In genomic region chr17:82696916-82697807, GRCh38 we compare ENCODE assay signal across 6 cellular contexts. TPM values are rescaled to one million over a fixed set of nuclear protein-coding genes. Genes with fewer than 3 reads are reported as not detected.
DNase-seq lines count a peak whose midpoint lies in the region; ATAC-seq, FAIRE-seq and TF ChIP-seq lines count a peak whose summit lies in the region.

No MANE protein-coding gene starts in this region.

- TF ChIP-seq RAD21 in K562 (CRISPR knock-in tag; conservative IDR thresholded peaks at IDR 0.05 in 1 of 2, IDR thresholded peaks at IDR 0.05 in 1 of 2) = no peak

- BruUV-seq in K562 (replicated peaks; lab: Mats Ljungman, UMichigan) = no TSS peak

- H3K4me3 Mint-ChIP-seq in nephron progenitor cell = peak overlapping the region; percentile 72

- peak; percentile 53 for DNase-seq in GM23248
- DNase-seq in K562 (ENCODE audit: extremely low read depth in 1 of 4, low spot score in 3 of 4) = no peak
- peak; percentile 40 for DNase-seq in nephron progenitor cell
- no peak for DNase-seq in DMS79 (lab: John Stamatoyannopoulos, UW)
- no peak for DNase-seq in COLO668 (lab: John Stamatoyannopoulos, UW; ENCODE audit: unreplicated experiment)

- intact Hi-C loops in K562 (cut with micrococcal nuclease) = no loop called here

- H3K9me3 ChIP-seq in GM23248 (ENCODE audit: low read depth) = no peaks in the 10 kb centered on the region
- peaks cover 8% of the 10 kb centered on the region for H3K9me3 ChIP-seq in K562 (replicated peaks; ENCODE audit: control insufficient read depth, insufficient read depth, low read depth, low read length)

- H3K79me2 ChIP-seq in GM23248 (ENCODE audit: insufficient read depth) (peaks cover 20% of the 10 kb centered on the region; the same call in 1 of the 2 replicates), K562 (ENCODE audit: control insufficient read depth, insufficient read depth, low read length) (no peaks in the 10 kb centered on the region)

- FAIRE-seq in K562 (lab: Jason Lieb, UNC) = no peak

- in situ Hi-C loops in GM23248 (cut with MboI) (no loop called here), K562 (cut with MboI) (no loop called here)

- no peaks in the 10 kb centered on the region for H4K20me1 ChIP-seq in GM23248 (ENCODE audit: insufficient read depth)
- H4K20me1 ChIP-seq in K562 (replicated peaks; ENCODE audit: control insufficient read depth, insufficient read depth, low read length) = 0 out of 2 replicates have a peak, but pooled peaks cover 2% of the 10 kb centered on the region

- H3K36me3 ChIP-seq in GM23248 (ENCODE audit: low read depth) (no peaks in the 10 kb centered on the region), K562 (ENCODE audit: control insufficient read depth, insufficient read depth, low read length) (no peaks in the 10 kb centered on the region)

- no peaks in the 10 kb centered on the region for H3K9me2 ChIP-seq in GM23248 (ENCODE audit: insufficient read depth)

- peaks cover 39% of the 10 kb centered on the region for H3K9me3 Mint-ChIP-seq in nephron progenitor cell

- TF ChIP-seq POLR2A in K562 (conservative IDR thresholded peaks at IDR 0.05) = no peak

- TF ChIP-seq CTCF in K562 (IDR thresholded peaks at IDR 0.05 in 2 of 3, conservative IDR thresholded peaks at IDR 0.05 in 1 of 3; ENCODE audit: insufficient read depth in 2 of 3, low read depth in 1 of 3, low read length in 3 of 3) (no peak), nephron progenitor cell (IDR thresholded peaks at IDR 0.05) (no peak)

- peaks cover 70% of the 10 kb centered on the region for H3K27me3 Mint-ChIP-seq in nephron progenitor cell (ENCODE audit: low read depth, poor library complexity)

- H3K4me1 Mint-ChIP-seq in nephron progenitor cell = peaks cover 35% of the 10 kb centered on the region

- H3K4me2 ChIP-seq in GM23248 (ENCODE audit: unreplicated experiment) (peak overlapping the region; percentile 79), K562 (ENCODE audit: insufficient read depth, low read length) (no peak overlapping the region)

- H3K27me3 ChIP-seq in GM23248 (replicated peaks; ENCODE audit: insufficient read depth) (no peaks in the 10 kb centered on the region), K562 (ENCODE audit: control insufficient read depth in 2 of 2, insufficient read depth in 2 of 2, low read length in 2 of 2) (peaks cover 0 to 6% of the 10 kb centered on the region in 2 experiments; a peak in 2 of 5 replicates)

- H3F3A ChIP-seq in GM23248 (ENCODE audit: insufficient read depth) = no peaks in the 10 kb centered on the region

- no peaks in the 10 kb centered on the region for H3K9me1 ChIP-seq in K562 (ENCODE audit: control insufficient read depth, insufficient read depth, low read length)

- peaks cover 28% of the 10 kb centered on the region for H3K36me3 Mint-ChIP-seq in nephron progenitor cell (ENCODE audit: low read depth)

- ATAC-seq in K562 (no peak), esophagus mucosa (no peak)

- WGBS in GM23248 (ENCODE audit: low coverage in 1 of 2, low lambda C conversion rate in 2 of 2, missing lambda C conversion rate in 2 of 2), 2 experiments = 24 to 32% methylated on average over 33 to 47 of the region's 48 CpGs
- WGBS in K562 (ENCODE audit: insufficient coverage, low coverage, missing lambda C conversion rate) = 59% methylated on average over 35 of the region's 48 CpGs

- no peaks in the 10 kb centered on the region for H3K4me1 ChIP-seq in GM23248 (ENCODE audit: insufficient read depth)
- peaks cover 0 to 35% of the 10 kb centered on the region in 2 experiments; a peak in 3 of 5 replicates for H3K4me1 ChIP-seq in K562 (replicated peaks in 1 of 2; ENCODE audit: control insufficient read depth in 2 of 2, insufficient read depth in 2 of 2, low read length in 2 of 2)

- H3K27ac ChIP-seq in GM23248 (no peak overlapping the region), K562 (ENCODE audit: extremely low read depth, low read depth, low read length) (no peak overlapping the region)

- POLR2A ChIA-PET in K562 (lab: Yijun Ruan, JAX) = no interaction called here

- H3K9ac ChIP-seq in GM23248 = peak overlapping the region; percentile 69
- no peak overlapping the region; a peak in 1 of 4 replicates for H3K9ac ChIP-seq in K562 (ENCODE audit: insufficient read depth in 1 of 2, low read depth in 2 of 2, low read length in 2 of 2)

- TF ChIP-seq EP300 in K562 (IDR thresholded peaks at IDR 0.05; ENCODE audit: low read length) = no peak

- peak overlapping the region; percentile 72 for H3K4me3 ChIP-seq in GM23248
- no peak overlapping the region for H3K4me3 ChIP-seq in K562

- peak overlapping the region; percentile 60 for H2AFZ ChIP-seq in GM23248
- no peak overlapping the region for H2AFZ ChIP-seq in K562 (ENCODE audit: low read depth, low read length)

- H3K27ac Mint-ChIP-seq in nephron progenitor cell = no peak overlapping the region

- CTCF ChIA-PET in K562 (lab: Yijun Ruan, JAX; ENCODE audit: low intra/inter-chr PET ratio) = no interaction called here

RNA-seq across cellular contexts. Expression of gene RAB40B, which starts 1.3 kb away (rescaled TPM):
- total RNA-seq in GM23248 (2014; rRNA removed; shearing (Covaris generic)) = 11.4 and 23.7 TPM in 2 replicates
- polyA plus RNA-seq in GM23248 (2016; fragmentation: Nextera tagmentation; extraction: Ambion mirVana) (23.8 and 24.7 TPM in 2 replicates), K562 (2011; rRNA removed) (2.5 and 2.7 TPM in 2 replicates), K562 (2014; fragmentation: Illumina TruSeq; extraction: Trizol) (1.4 and 3.2 TPM in 2 replicates), K562 (2014; fragmentation: Nextera tagmentation; extraction: Ambion mirVana) (under 1 TPM; 0.13 to 0.38 TPM), K562 (2014; rRNA removed) (3.2 and 4.6 TPM in 2 replicates)
- 4.8 and 7.6 TPM in 2 replicates for total RNA-seq in K562 (2011; cell fraction: chromatin; rRNA removed; ENCODE audit: low replicate concordance)
- 3.3 and 3.8 TPM in 2 replicates for total RNA-seq in K562 (2011; cell fraction: nucleolus; rRNA removed)
- 1.7 and 5.0 TPM in 2 replicates for total RNA-seq in K562 (2011; cell fraction: nucleoplasm; rRNA removed)
- total RNA-seq in K562 (2014; rRNA removed) (2.0 and 6.2 TPM in 2 replicates), K562 (2014; rRNA removed; fragmentation: Illumina TruSeq; extraction: Trizol) (0.99 and 1.1 TPM in 2 replicates), K562 (2015; rRNA removed; fragmentation: Illumina TruSeq; extraction: Trizol) (0.64 and 1.2 TPM in 2 replicates), K562 (2021) (3.6 and 3.8 TPM in 2 replicates), esophagus mucosa (6.6 TPM)
- polyA plus RNA-seq in K562 (2011; cell fraction: cytosol; rRNA removed) = 4.3 and 9.2 TPM in 2 replicates
- 3.6 and 6.3 TPM in 2 replicates for polyA plus RNA-seq in K562 (2011; cell fraction: nucleus; rRNA removed)
- 3.7 and 4.9 TPM in 2 replicates for polyA plus RNA-seq in K562 (2012)
- 0.56 and 0.60 TPM in 2 replicates for polyA minus RNA-seq in K562 (2011; rRNA and poly(A)+ RNA removed)
- polyA minus RNA-seq in K562 (2011; cell fraction: cytosol; rRNA and poly(A)+ RNA removed) = 1.2 and 3.5 TPM in 2 replicates
- 1.9 and 2.1 TPM in 2 replicates for polyA minus RNA-seq in K562 (2011; cell fraction: nucleus; rRNA and poly(A)+ RNA removed)

RNA-seq across cellular contexts. Expression of gene FN3KRP, which starts 19.3 kb away (rescaled TPM):
- total RNA-seq in GM23248 (2014; rRNA removed; shearing (Covaris generic)) = 31.4 and 33.8 TPM in 2 replicates
- polyA plus RNA-seq in GM23248 (2016; fragmentation: Nextera tagmentation; extraction: Ambion mirVana) (45.2 and 46.3 TPM in 2 replicates), K562 (2011; rRNA removed) (21.7 and 25.8 TPM in 2 replicates), K562 (2014; fragmentation: Illumina TruSeq; extraction: Trizol) (31.0 and 34.7 TPM in 2 replicates), K562 (2014; fragmentation: Nextera tagmentation; extraction: Ambion mirVana) (1 to 10 TPM; 2.0 to 4.4 TPM), K562 (2014; rRNA removed) (26.1 and 29.1 TPM in 2 replicates)
- total RNA-seq in K562 (2011; cell fraction: chromatin; rRNA removed; ENCODE audit: low replicate concordance) = 33.2 and 69.9 TPM in 2 replicates
- 27.5 and 33.9 TPM in 2 replicates for total RNA-seq in K562 (2011; cell fraction: nucleolus; rRNA removed)
- 30.4 and 32.0 TPM in 2 replicates for total RNA-seq in K562 (2011; cell fraction: nucleoplasm; rRNA removed)
- total RNA-seq in K562 (2014; rRNA removed) (26.2 and 29.8 TPM in 2 replicates), K562 (2014; rRNA removed; fragmentation: Illumina TruSeq; extraction: Trizol) (18.0 and 21.1 TPM in 2 replicates), K562 (2015; rRNA removed; fragmentation: Illumina TruSeq; extraction: Trizol) (23.5 and 24.9 TPM in 2 replicates), K562 (2021) (28.1 and 32.1 TPM in 2 replicates), esophagus mucosa (18.2 TPM)
- polyA plus RNA-seq in K562 (2011; cell fraction: cytosol; rRNA removed) = 19.4 and 22.5 TPM in 2 replicates
- 25.5 and 28.4 TPM in 2 replicates for polyA plus RNA-seq in K562 (2011; cell fraction: nucleus; rRNA removed)
- polyA plus RNA-seq in K562 (2012) = 44.5 and 51.0 TPM in 2 replicates
- polyA minus RNA-seq in K562 (2011; rRNA and poly(A)+ RNA removed) = 10.9 and 11.3 TPM in 2 replicates
- polyA minus RNA-seq in K562 (2011; cell fraction: cytosol; rRNA and poly(A)+ RNA removed) = 10.4 and 15.7 TPM in 2 replicates
- polyA minus RNA-seq in K562 (2011; cell fraction: nucleus; rRNA and poly(A)+ RNA removed) = 4.4 and 7.1 TPM in 2 replicates

RNA-seq across cellular contexts. Expression of gene FN3K, which starts 38.3 kb away (rescaled TPM):
- total RNA-seq in GM23248 (2014; rRNA removed; shearing (Covaris generic)) = 0.11 TPM in 1 of 2 replicates, not detected in the other
- 1.0 TPM in 2 replicates for polyA plus RNA-seq in GM23248 (2016; fragmentation: Nextera tagmentation; extraction: Ambion mirVana)
- total RNA-seq in K562 (2011; cell fraction: chromatin; rRNA removed; ENCODE audit: low replicate concordance) = 37.1 and 44.4 TPM in 2 replicates
- 20.8 and 23.0 TPM in 2 replicates for total RNA-seq in K562 (2011; cell fraction: nucleolus; rRNA removed)
- 22.2 and 22.9 TPM in 2 replicates for total RNA-seq in K562 (2011; cell fraction: nucleoplasm; rRNA removed)
- total RNA-seq in K562 (2014; rRNA removed) = 6.3 and 6.6 TPM in 2 replicates
- total RNA-seq in K562 (2014; rRNA removed; fragmentation: Illumina TruSeq; extraction: Trizol) = 1.3 and 1.4 TPM in 2 replicates
- total RNA-seq in K562 (2015; rRNA removed; fragmentation: Illumina TruSeq; extraction: Trizol) = 3.6 TPM in 2 replicates
- total RNA-seq in K562 (2021) = 20.0 and 22.7 TPM in 2 replicates
- 3.8 and 6.1 TPM in 2 replicates for polyA plus RNA-seq in K562 (2011; rRNA removed)
- polyA plus RNA-seq in K562 (2011; cell fraction: cytosol; rRNA removed) = 2.0 and 2.3 TPM in 2 replicates
- polyA plus RNA-seq in K562 (2011; cell fraction: nucleus; rRNA removed) = 14.3 and 19.9 TPM in 2 replicates
- 22.1 and 24.7 TPM in 2 replicates for polyA plus RNA-seq in K562 (2012)
- polyA plus RNA-seq in K562 (2014; fragmentation: Illumina TruSeq; extraction: Trizol) = 8.6 and 10.6 TPM in 2 replicates
- polyA plus RNA-seq in K562 (2014; fragmentation: Nextera tagmentation; extraction: Ambion mirVana) = under 1 TPM; 0.08 to 0.11 TPM
- polyA plus RNA-seq in K562 (2014; rRNA removed) = 7.9 and 10.0 TPM in 2 replicates
- polyA minus RNA-seq in K562 (2011; rRNA and poly(A)+ RNA removed) = 3.8 and 5.8 TPM in 2 replicates
- 10.5 and 19.6 TPM in 2 replicates for polyA minus RNA-seq in K562 (2011; cell fraction: cytosol; rRNA and poly(A)+ RNA removed)
- polyA minus RNA-seq in K562 (2011; cell fraction: nucleus; rRNA and poly(A)+ RNA removed) = 6.9 and 14.9 TPM in 2 replicates
- total RNA-seq in esophagus mucosa = 3.2 TPM

RNA-seq across cellular contexts. Expression of gene WDR45B, which starts 48.9 kb away (rescaled TPM):
- total RNA-seq in GM23248 (2014; rRNA removed; shearing (Covaris generic)) = 87.3 and 118 TPM in 2 replicates
- 87.8 and 91.6 TPM in 2 replicates for polyA plus RNA-seq in GM23248 (2016; fragmentation: Nextera tagmentation; extraction: Ambion mirVana)
- total RNA-seq in K562 (2011; cell fraction: chromatin; rRNA removed; ENCODE audit: low replicate concordance) = 83.1 and 109 TPM in 2 replicates
- 50.1 and 60.7 TPM in 2 replicates for total RNA-seq in K562 (2011; cell fraction: nucleolus; rRNA removed)
- 83.7 and 86.3 TPM in 2 replicates for total RNA-seq in K562 (2011; cell fraction: nucleoplasm; rRNA removed)
- 30.6 and 36.8 TPM in 2 replicates for total RNA-seq in K562 (2014; rRNA removed)
- 27.9 and 30.0 TPM in 2 replicates for total RNA-seq in K562 (2014; rRNA removed; fragmentation: Illumina TruSeq; extraction: Trizol)
- 35.2 and 35.9 TPM in 2 replicates for total RNA-seq in K562 (2015; rRNA removed; fragmentation: Illumina TruSeq; extraction: Trizol)
- 35.8 and 38.3 TPM in 2 replicates for total RNA-seq in K562 (2021)
- 74.4 and 75.8 TPM in 2 replicates for polyA plus RNA-seq in K562 (2011; rRNA removed)
- 58.3 and 60.5 TPM in 2 replicates for polyA plus RNA-seq in K562 (2011; cell fraction: cytosol; rRNA removed)
- 106 and 133 TPM in 2 replicates for polyA plus RNA-seq in K562 (2011; cell fraction: nucleus; rRNA removed)
- 38.1 and 40.3 TPM in 2 replicates for polyA plus RNA-seq in K562 (2012)
- polyA plus RNA-seq in K562 (2014; fragmentation: Illumina TruSeq; extraction: Trizol) = 39.2 and 40.0 TPM in 2 replicates
- 1 to 10 TPM in 1 of 2 experiments, under 1 TPM in 1; 0.72 to 1.9 TPM for polyA plus RNA-seq in K562 (2014; fragmentation: Nextera tagmentation; extraction: Ambion mirVana)
- polyA plus RNA-seq in K562 (2014; rRNA removed) = 43.1 and 46.1 TPM in 2 replicates
- polyA minus RNA-seq in K562 (2011; rRNA and poly(A)+ RNA removed) = 37.0 and 42.6 TPM in 2 replicates
- polyA minus RNA-seq in K562 (2011; cell fraction: cytosol; rRNA and poly(A)+ RNA removed) = 28.9 and 36.0 TPM in 2 replicates
- polyA minus RNA-seq in K562 (2011; cell fraction: nucleus; rRNA and poly(A)+ RNA removed) = 29.6 and 30.9 TPM in 2 replicates
- total RNA-seq in esophagus mucosa = 63.8 TPM

RNA-seq across cellular contexts. Expression of gene TBCD, which starts 54.7 kb away (rescaled TPM):
- total RNA-seq in GM23248 (2014; rRNA removed; shearing (Covaris generic)) = 19.3 and 26.8 TPM in 2 replicates
- polyA plus RNA-seq in GM23248 (2016; fragmentation: Nextera tagmentation; extraction: Ambion mirVana) = 31.1 and 33.8 TPM in 2 replicates
- total RNA-seq in K562 (2011; cell fraction: chromatin; rRNA removed; ENCODE audit: low replicate concordance) = 239 and 410 TPM in 2 replicates
- total RNA-seq in K562 (2011; cell fraction: nucleolus; rRNA removed) = 169 and 192 TPM in 2 replicates
- total RNA-seq in K562 (2011; cell fraction: nucleoplasm; rRNA removed) = 154 and 170 TPM in 2 replicates
- 29.8 and 47.3 TPM in 2 replicates for total RNA-seq in K562 (2014; rRNA removed)
- total RNA-seq in K562 (2014; rRNA removed; fragmentation: Illumina TruSeq; extraction: Trizol) = 18.7 and 23.6 TPM in 2 replicates
- total RNA-seq in K562 (2015; rRNA removed; fragmentation: Illumina TruSeq; extraction: Trizol) = 26.0 and 27.1 TPM in 2 replicates
- 98.3 and 98.5 TPM in 2 replicates for total RNA-seq in K562 (2021)
- polyA plus RNA-seq in K562 (2011; rRNA removed) = 28.0 and 45.4 TPM in 2 replicates
- polyA plus RNA-seq in K562 (2011; cell fraction: cytosol; rRNA removed) = 46.1 and 77.8 TPM in 2 replicates
- polyA plus RNA-seq in K562 (2011; cell fraction: nucleus; rRNA removed) = 191 and 272 TPM in 2 replicates
- 79.2 and 88.0 TPM in 2 replicates for polyA plus RNA-seq in K562 (2012)
- polyA plus RNA-seq in K562 (2014; fragmentation: Illumina TruSeq; extraction: Trizol) = 36.5 and 40.9 TPM in 2 replicates
- 10 to 100 TPM in 1 of 2 experiments, 1 to 10 TPM in 1; 8.9 to 20.2 TPM for polyA plus RNA-seq in K562 (2014; fragmentation: Nextera tagmentation; extraction: Ambion mirVana)
- polyA plus RNA-seq in K562 (2014; rRNA removed) = 42.3 and 50.3 TPM in 2 replicates
- polyA minus RNA-seq in K562 (2011; rRNA and poly(A)+ RNA removed) = 41.7 and 49.7 TPM in 2 replicates
- polyA minus RNA-seq in K562 (2011; cell fraction: cytosol; rRNA and poly(A)+ RNA removed) = 67.8 and 69.4 TPM in 2 replicates
- polyA minus RNA-seq in K562 (2011; cell fraction: nucleus; rRNA and poly(A)+ RNA removed) = 54.7 and 67.0 TPM in 2 replicates
- total RNA-seq in esophagus mucosa = 55.5 TPM

Comparison
In these comparisons a context has a peak if more than half of its experiments do, and no peak if none do; other contexts are left out.
1. DNase-seq: peak in GM23248 (single experiment) and nephron progenitor cell (single experiment); none in K562 (0 of 4), DMS79 (single experiment) and COLO668 (single experiment).